Comparison of ENCODE assay signal across 8 cellular contexts in the genomic region with DNA sequence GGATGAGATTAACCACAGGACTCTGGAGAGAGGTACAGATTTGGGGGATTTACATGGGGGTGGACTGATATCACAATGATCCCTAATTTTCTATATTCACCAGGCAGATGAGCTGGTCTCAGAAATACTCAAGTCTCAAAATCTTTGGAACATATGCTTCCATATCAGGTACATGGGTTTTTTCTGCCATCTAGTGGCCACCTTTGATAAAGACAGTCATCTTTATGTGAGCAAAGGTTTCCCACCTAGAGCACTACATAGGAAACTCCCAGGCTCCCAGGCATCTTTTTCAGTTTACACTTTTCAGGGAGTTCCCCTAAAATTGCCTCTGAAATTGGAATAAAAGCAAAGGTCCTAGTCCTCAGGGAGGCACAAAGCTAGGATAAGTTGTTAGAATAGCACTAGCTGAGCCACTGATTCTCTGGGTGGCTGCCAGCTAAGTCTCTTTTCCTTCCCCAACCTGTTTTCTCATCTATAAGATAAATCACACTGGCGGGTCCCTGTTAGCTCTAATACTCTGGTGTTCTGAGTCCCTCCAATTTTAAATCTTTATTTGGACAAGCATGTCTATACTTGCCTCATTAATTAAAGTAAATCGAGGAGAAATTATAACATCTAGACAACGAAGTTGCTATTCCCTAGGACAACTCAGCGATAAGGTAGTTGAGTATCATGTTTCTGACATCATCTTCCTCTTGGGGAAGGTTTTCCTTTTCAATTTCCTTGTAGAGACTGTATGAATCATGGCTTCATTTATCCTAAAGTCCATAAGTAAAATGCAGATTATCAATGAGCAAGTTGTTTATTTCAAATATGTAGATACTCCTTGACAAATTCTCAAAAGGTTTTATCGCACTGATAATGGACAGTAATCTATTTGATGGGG. TPM values are rescaled to one million over a fixed set of nuclear protein-coding genes. Genes with fewer than 3 reads are reported as not detected.
DNase-seq lines count a peak whose midpoint lies in the region; ATAC-seq and TF ChIP-seq lines count a peak whose summit lies in the region.

No MANE protein-coding gene starts in this region.

- peak; percentile 67 for TF ChIP-seq CTCF in choroid plexus epithelial cell (conservative IDR thresholded peaks at IDR 0.05; ENCODE audit: low read depth, low read length)
- peak; percentile 69 for TF ChIP-seq CTCF in lower lobe of right lung (IDR thresholded peaks at IDR 0.05)
- peak; percentile 59 to 64 (median 60) for TF ChIP-seq CTCF in uterus (IDR thresholded peaks at IDR 0.05)

- H3K27ac ChIP-seq in lower lobe of right lung (no peak overlapping the region), uterus (no peak overlapping the region)

- no peaks in the 10 kb centered on the region for H3K9me3 ChIP-seq in NT2/D1 (ENCODE audit: insufficient read depth, low read length)
- no peaks in the 10 kb centered on the region for H3K9me3 ChIP-seq in lower lobe of right lung
- no peaks in the 10 kb centered on the region for H3K9me3 ChIP-seq in uterus

- ATAC-seq in GM21390 (IDR thresholded peaks at IDR 0.05; ENCODE audit: unreplicated experiment) (peak; percentile 86), lower lobe of right lung (peak; percentile 78 to 85)

- no peak overlapping the region for H3K9ac ChIP-seq in NT2/D1 (ENCODE audit: insufficient read length, low read depth)

- POLR2A ChIA-PET in activated CD4-positive, alpha-beta T cell treated with anti-CD3 and anti-CD28 coated beads, Interleukin-2, amount 10 ng/mL, durations not matched to agents 7 days and 5 days (lab: Charles Lee) = interaction anchor here (0.7 kb wide), 1 partner anchor 1701 kb away, joined by 3 read pairs; no protein-coding TSS in a partner anchor

- no peaks in the 10 kb centered on the region for H3K9me3 Mint-ChIP-seq in activated CD4-positive, alpha-beta T cell treated with anti-CD3 and anti-CD28 coated beads, Interleukin-2, amount 10 ng/mL, durations not matched to agents 7 days and 5 days

- peak; percentile 59 for DNase-seq in activated CD4-positive, alpha-beta T cell treated with anti-CD3 and anti-CD28 coated beads, Interleukin-2, amount 10 ng/mL, durations not matched to agents 7 days and 5 days
- DNase-seq in activated CD4-positive, alpha-beta T cell treated with anti-CD3 and anti-CD28 coated beads, Interleukin-2, amount 50 U/mL, for 48 hours = no peak
- peak; percentile 35 for DNase-seq in HS-5 (ENCODE audit: low read depth)
- peak; percentile 58 for DNase-seq in NT2/D1 (ENCODE audit: low read depth, low spot score)
- DNase-seq in choroid plexus epithelial cell (ENCODE audit: low read depth) = peak; percentile 79
- no peak for DNase-seq in lower lobe of right lung
- peak in 1 of 2 donors; percentile 34 for DNase-seq in uterus

- CTCF ChIA-PET in activated CD4-positive, alpha-beta T cell treated with anti-CD3 and anti-CD28 coated beads, Interleukin-2, amount 10 ng/mL, durations not matched to agents 7 days and 5 days (lab: Charles Lee) = interaction anchor here (0.6 kb wide), 1 partner anchor 1510 kb away, joined by 3 read pairs; no protein-coding TSS in a partner anchor

- H3K4me3 ChIP-seq in NT2/D1 (ENCODE audit: insufficient read length, low read depth) = no peak overlapping the region
- H3K4me3 ChIP-seq in choroid plexus epithelial cell (ENCODE audit: low read depth, low read length) = no peak overlapping the region
- no peak overlapping the region for H3K4me3 ChIP-seq in lower lobe of right lung
- no peak overlapping the region for H3K4me3 ChIP-seq in uterus

- H3K36me3 Mint-ChIP-seq in activated CD4-positive, alpha-beta T cell treated with anti-CD3 and anti-CD28 coated beads, Interleukin-2, amount 10 ng/mL, durations not matched to agents 7 days and 5 days (ENCODE audit: low read depth) = no peaks in the 10 kb centered on the region

- peaks cover 29% of the 10 kb centered on the region for H3K27me3 Mint-ChIP-seq in activated CD4-positive, alpha-beta T cell treated with anti-CD3 and anti-CD28 coated beads, Interleukin-2, amount 10 ng/mL, durations not matched to agents 7 days and 5 days

- H3K4me1 ChIP-seq in NT2/D1 (ENCODE audit: insufficient read depth, insufficient read length) (no peaks in the 10 kb centered on the region), lower lobe of right lung (no peaks in the 10 kb centered on the region), uterus (no peaks in the 10 kb centered on the region)

- H3K4me1 Mint-ChIP-seq in activated CD4-positive, alpha-beta T cell treated with anti-CD3 and anti-CD28 coated beads, Interleukin-2, amount 10 ng/mL, durations not matched to agents 7 days and 5 days = no peaks in the 10 kb centered on the region

- no peak overlapping the region for H3K27ac Mint-ChIP-seq in activated CD4-positive, alpha-beta T cell treated with anti-CD3 and anti-CD28 coated beads, Interleukin-2, amount 10 ng/mL, durations not matched to agents 7 days and 5 days

- intact Hi-C loops in lower lobe of right lung (cut with DNase I) (loop anchor here (10.0 kb wide), 1 partner anchor 1377 kb away; no protein-coding TSS in a partner anchor), uterus (cut with DNase I; ENCODE audit: low total_unique reads) (no loop called here)

- H3K27me3 ChIP-seq in NT2/D1 (ENCODE audit: insufficient read depth, insufficient read length) = no peaks in the 10 kb centered on the region
- peaks cover 11% of the 10 kb centered on the region for H3K27me3 ChIP-seq in lower lobe of right lung (ENCODE audit: low read depth)
- no peaks in the 10 kb centered on the region for H3K27me3 ChIP-seq in uterus

- no peak for TF ChIP-seq POLR2A in uterus (IDR thresholded peaks at IDR 0.05)

- no peak overlapping the region for H3K4me3 Mint-ChIP-seq in activated CD4-positive, alpha-beta T cell treated with anti-CD3 and anti-CD28 coated beads, Interleukin-2, amount 10 ng/mL, durations not matched to agents 7 days and 5 days

- no peaks in the 10 kb centered on the region for H3K36me3 ChIP-seq in NT2/D1 (ENCODE audit: insufficient read depth, insufficient read length, low read length)
- H3K36me3 ChIP-seq in lower lobe of right lung = no peaks in the 10 kb centered on the region
- no peaks in the 10 kb centered on the region for H3K36me3 ChIP-seq in uterus

RNA-seq across cellular contexts. Expression of a gene that starts 19.0 kb away (rescaled TPM):
- 10 to 100 TPM; 62.8 to 70.7 TPM for total RNA-seq in activated CD4-positive, alpha-beta T cell treated with anti-CD3 and anti-CD28 coated beads, Interleukin-2, amount 10 ng/mL, durations not matched to agents 7 days and 5 days
- total RNA-seq in lower lobe of right lung = 62.2 TPM
- total RNA-seq in uterus = 10 to 100 TPM in 2 of 4 donors, 1 to 10 TPM in 2; 1.3 to 35.8 (median 20.2) TPM

RNA-seq across cellular contexts. Expression of a gene that starts 27.2 kb away (rescaled TPM):
- total RNA-seq in activated CD4-positive, alpha-beta T cell treated with anti-CD3 and anti-CD28 coated beads, Interleukin-2, amount 10 ng/mL, durations not matched to agents 7 days and 5 days = 10 to 100 TPM in 1 of 2 experiments, 1 to 10 TPM in 1; 6.6 to 11.1 TPM
- total RNA-seq in lower lobe of right lung (2.6 TPM), uterus (10 to 100 TPM in 1 of 4 donors, under 1 TPM in 1, not detected in 2; 0.48 to 11.4 TPM)

Comparison
In these comparisons a context has a peak if more than half of its experiments do, and no peak if none do; other contexts are left out.
1. DNase-seq: peak in activated CD4-positive, alpha-beta T cell treated with anti-CD3 and anti-CD28 coated beads, Interleukin-2, amount 10 ng/mL, durations not matched to agents 7 days and 5 days (single experiment), HS-5 (single experiment), NT2/D1 (single experiment) and choroid plexus epithelial cell (single experiment); none in activated CD4-positive, alpha-beta T cell treated with anti-CD3 and anti-CD28 coated beads, Interleukin-2, amount 50 U/mL, for 48 hours (0 of 2) and lower lobe of right lung (single experiment).
2. Peak in every context shown above with its lines, with median percentiles within 50 percentile points of each other: CTCF ChIP-seq.